ENCODE assay signal across 33 cellular contexts in the genomic region with DNA sequence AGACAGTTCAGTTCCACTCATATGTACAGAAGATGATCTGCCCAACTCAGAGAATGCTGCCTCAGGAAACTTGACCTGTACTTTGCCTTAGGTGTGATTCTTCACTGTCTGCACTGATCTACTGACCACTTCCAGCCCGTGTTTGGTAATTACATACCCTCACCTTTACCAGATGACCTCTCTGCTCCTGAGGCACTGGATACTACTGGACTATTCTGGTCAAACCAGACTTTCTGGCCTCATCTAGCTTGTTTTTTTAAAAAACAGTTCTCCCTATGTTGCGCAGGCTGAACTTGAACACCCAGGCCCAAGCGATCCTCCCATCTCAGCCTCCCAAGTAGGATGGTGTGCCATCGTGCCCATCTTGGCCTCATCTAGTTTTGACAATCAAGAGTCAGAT.
"Had no signal": no experiment of that assay in that cellular context is flagged by ENCODE, and none has a peak within 500 bp of the region (broad histone marks: within the 10 kb centered on the region; RNA-seq: fewer than 3 reads in every experiment).

No MANE protein-coding gene starts in this region.

- H3K4me3 Mint-ChIP-seq: activated CD4-positive, alpha-beta memory T cell treated with anti-CD3 and anti-CD28 coated beads for 36 hours; activated CD4-positive, alpha-beta T cell treated with anti-CD3 and anti-CD28 coated beads, Interleukin-2, amount 10 ng/mL, durations not matched to agents 24 days and 14 days; activated CD8-positive, alpha-beta T cell treated with anti-CD3 and anti-CD28 coated beads for 36 hours; activated naive CD4-positive, alpha-beta T cell treated with anti-CD3 and anti-CD28 coated beads for 36 hours; activated naive CD8-positive, alpha-beta T cell treated with anti-CD3 and anti-CD28 coated beads for 36 hours; activated T-cell treated with anti-CD3 and anti-CD28 coated beads, Interleukin-2, amount 50 U/mL, for 4 hours; activated T-cell treated with anti-CD3 and anti-CD28 coated beads, Interleukin-2, amount 50 U/mL, for 72 hours; activated T-helper 1 cell treated with anti-CD3 and anti-CD28 coated beads, Interleukin-12 subunit alpha, Interleukin-12 subunit beta, Interleukin-2, Interleukin-4 antibody, amounts not matched to agents 30 ng/mL and 10 ng/mL and 1 ng/mL, durations not matched to agents 14 hours and 24 hours and 36 hours; activated T-helper 17 cell treated with anti-CD3 and anti-CD28 coated beads, Interleukin-2, amount 50 U/mL, for 72 hours; T-helper 1 cell treated with Interleukin-12 subunit alpha and Interleukin-12 subunit beta and Interleukin-4 antibody, amounts not matched to agents 30 μg/mL and 1 μg/mL, for 36 hours; T-helper 2 cell treated with Interferon-gamma antibody and Interleukin-4, amounts not matched to agents 5 μg/mL and 100 μg/mL, for 36 hours had no signal

- H3K36me3 ChIP-seq: adrenal gland, brain microvascular endothelial cell, breast epithelium had no signal

- H3K27ac Mint-ChIP-seq: activated CD4-positive, alpha-beta memory T cell treated with anti-CD3 and anti-CD28 coated beads for 36 hours; activated CD4-positive, alpha-beta T cell treated with anti-CD3 and anti-CD28 coated beads, Interleukin-2, amount 10 ng/mL, durations not matched to agents 24 days and 14 days; activated CD8-positive, alpha-beta T cell treated with anti-CD3 and anti-CD28 coated beads for 36 hours; activated naive CD4-positive, alpha-beta T cell treated with anti-CD3 and anti-CD28 coated beads for 36 hours; activated naive CD4-positive, alpha-beta T cell treated with anti-CD3 and anti-CD28 coated beads, Interleukin-2, amount 50 U/mL, for 72 hours; activated naive CD8-positive, alpha-beta T cell treated with anti-CD3 and anti-CD28 coated beads for 36 hours; activated T-cell treated with anti-CD3 and anti-CD28 coated beads, Interleukin-2, amount 50 U/mL, for 72 hours; activated T-helper 1 cell treated with anti-CD3 and anti-CD28 coated beads, Interleukin-12 subunit alpha, Interleukin-12 subunit beta, Interleukin-2, Interleukin-4 antibody, amounts not matched to agents 30 ng/mL and 10 ng/mL and 1 ng/mL, durations not matched to agents 14 hours and 24 hours and 36 hours; activated T-helper 17 cell treated with anti-CD3 and anti-CD28 coated beads, Interleukin-2, amount 50 U/mL, for 72 hours; T-helper 1 cell treated with Interleukin-12 subunit alpha and Interleukin-12 subunit beta and Interleukin-4 antibody, amounts not matched to agents 30 μg/mL and 1 μg/mL, for 36 hours; T-helper 2 cell treated with Interferon-gamma antibody and Interleukin-4, amounts not matched to agents 5 μg/mL and 100 μg/mL, for 36 hours had no signal

- H3K27ac ChIP-seq: adrenal gland, body of pancreas, brain microvascular endothelial cell, breast epithelium, VCaP had no signal

- DNase-seq: activated CD4-positive, alpha-beta memory T cell treated with anti-CD3 and anti-CD28 coated beads for 36 hours; activated CD4-positive, alpha-beta T cell treated with anti-CD3 and anti-CD28 coated beads for 4 hours; activated CD4-positive, alpha-beta T cell treated with anti-CD3 and anti-CD28 coated beads, Interleukin-2, amount 10 ng/mL, durations not matched to agents 24 days and 14 days; activated CD4-positive, CD25-positive, alpha-beta regulatory T cell treated with anti-CD3 and anti-CD28 coated beads, Interleukin-2, amount 50 U/mL, for 72 hours; activated CD8-positive, alpha-beta memory T cell treated with anti-CD3 and anti-CD28 coated beads, Interleukin-2, amount 50 U/mL, for 4 hours; activated CD8-positive, alpha-beta T cell treated with anti-CD3 and anti-CD28 coated beads for 36 hours; activated effector memory CD4-positive, alpha-beta T cell treated with anti-CD3 and anti-CD28 coated beads, Interleukin-2, amount 50 U/mL, for 16 hours; activated gamma-delta T cell treated with Interleukin-2 at 50 U/mL for 16 hours; activated naive CD4-positive, alpha-beta T cell; activated naive CD4-positive, alpha-beta T cell treated with anti-CD3 and anti-CD28 coated beads for 36 hours; activated naive CD4-positive, alpha-beta T cell treated with anti-CD3 and anti-CD28 coated beads, Interleukin-2, amount 50 U/mL, for 16 hours; activated naive CD8-positive, alpha-beta T cell treated with anti-CD3 and anti-CD28 coated beads for 36 hours; activated T-cell treated with anti-CD3 and anti-CD28 coated beads for 4 hours; activated T-cell treated with anti-CD3 and anti-CD28 coated beads, Interleukin-2, amount 50 U/mL, for 1 hour; activated T-cell treated with anti-CD3 and anti-CD28 coated beads, Interleukin-2, amount 50 U/mL, for 4 hours; activated T-cell treated with anti-CD3 and anti-CD28 coated beads, Interleukin-2, amount 50 U/mL, for 72 hours; adrenal gland; amniotic stem cell; aorta; body of pancreas; brain microvascular endothelial cell; central memory CD4-positive, alpha-beta T cell; SW 1271; T-helper 1 cell; T-helper 2 cell; T-helper 9 cell had no signal

- ATAC-seq: activated CD8-positive, alpha-beta T cell treated with anti-CD3 and anti-CD28 coated beads for 36 hours; activated naive CD4-positive, alpha-beta T cell treated with anti-CD3 and anti-CD28 coated beads, Interleukin-2, amount 50 U/mL, for 72 hours; activated T-cell treated with anti-CD3 and anti-CD28 coated beads, Interleukin-2, amount 50 U/mL, for 4 hours; activated T-cell treated with anti-CD3 and anti-CD28 coated beads, Interleukin-2, amount 50 U/mL, for 72 hours; activated T-helper 17 cell treated with anti-CD3 and anti-CD28 coated beads, Interleukin-2, amount 50 U/mL, for 72 hours; body of pancreas had no signal

- H3K9me3 Mint-ChIP-seq: activated CD4-positive, alpha-beta memory T cell treated with anti-CD3 and anti-CD28 coated beads for 36 hours; activated CD4-positive, alpha-beta T cell treated with anti-CD3 and anti-CD28 coated beads, Interleukin-2, amount 10 ng/mL, durations not matched to agents 24 days and 14 days; activated CD8-positive, alpha-beta T cell treated with anti-CD3 and anti-CD28 coated beads for 36 hours; activated naive CD4-positive, alpha-beta T cell treated with anti-CD3 and anti-CD28 coated beads for 36 hours; activated naive CD4-positive, alpha-beta T cell treated with anti-CD3 and anti-CD28 coated beads, Interleukin-2, amount 50 U/mL, for 72 hours; activated naive CD8-positive, alpha-beta T cell treated with anti-CD3 and anti-CD28 coated beads for 36 hours; activated T-cell treated with anti-CD3 and anti-CD28 coated beads, Interleukin-2, amount 50 U/mL, for 4 hours; activated T-cell treated with anti-CD3 and anti-CD28 coated beads, Interleukin-2, amount 50 U/mL, for 72 hours; activated T-helper 1 cell treated with anti-CD3 and anti-CD28 coated beads, Interleukin-12 subunit alpha, Interleukin-12 subunit beta, Interleukin-2, Interleukin-4 antibody, amounts not matched to agents 30 ng/mL and 10 ng/mL and 1 ng/mL, durations not matched to agents 14 hours and 24 hours and 36 hours; activated T-helper 17 cell treated with anti-CD3 and anti-CD28 coated beads, Interleukin-2, amount 50 U/mL, for 72 hours; T-helper 1 cell treated with Interleukin-12 subunit alpha and Interleukin-12 subunit beta and Interleukin-4 antibody, amounts not matched to agents 30 μg/mL and 1 μg/mL, for 36 hours had no signal

- H3K27me3 Mint-ChIP-seq: activated CD4-positive, alpha-beta memory T cell treated with anti-CD3 and anti-CD28 coated beads for 36 hours; activated CD4-positive, alpha-beta T cell treated with anti-CD3 and anti-CD28 coated beads, Interleukin-2, amount 10 ng/mL, durations not matched to agents 24 days and 14 days; activated CD8-positive, alpha-beta T cell treated with anti-CD3 and anti-CD28 coated beads for 36 hours; activated naive CD8-positive, alpha-beta T cell treated with anti-CD3 and anti-CD28 coated beads for 36 hours; activated T-helper 17 cell treated with anti-CD3 and anti-CD28 coated beads, Interleukin-2, amount 50 U/mL, for 72 hours had no signal

- H3K36me3 Mint-ChIP-seq: activated naive CD4-positive, alpha-beta T cell treated with anti-CD3 and anti-CD28 coated beads, Interleukin-2, amount 50 U/mL, for 72 hours had no signal

- H3K27me3 ChIP-seq: adrenal gland, body of pancreas, brain microvascular endothelial cell, breast epithelium had no signal

- H3K4me3 ChIP-seq: adrenal gland, body of pancreas, breast epithelium had no signal

- H3K9me3 ChIP-seq: adrenal gland, body of pancreas, breast epithelium had no signal

- H3K4me1 ChIP-seq: body of pancreas, breast epithelium had no signal
